8 cellular contexts compared by ENCODE assay signal in genomic region chr9:137304383-137305059, GRCh38. TPM values are rescaled to one million over a fixed set of nuclear protein-coding genes. Genes with fewer than 3 reads are reported as not detected.
DNase-seq lines count a peak whose midpoint lies in the region; ATAC-seq and TF ChIP-seq lines count a peak whose summit lies in the region.
"Had no signal": no experiment of that assay in that cellular context is flagged by ENCODE, and none has a peak within 500 bp of the region (broad histone marks: within the 10 kb centered on the region; RNA-seq: fewer than 3 reads in every experiment).

No MANE protein-coding gene starts in this region.

- H3K4me1 ChIP-seq in uterus = peaks cover 0 to 38% of the 10 kb centered on the region in 2 donors

- H3K27me3 ChIP-seq in uterus = peaks cover 11 to 23% of the 10 kb centered on the region in 2 donors

- peak overlapping the region; percentile 70 to 81 for H3K27ac ChIP-seq in uterus

- TF ChIP-seq POLR2A in uterus (IDR thresholded peaks at IDR 0.05) = no peak

- intact Hi-C loops in cardiac septum (cut with DNase I) (no loop called here), left cardiac atrium (cut with DNase I) (loop anchor here in 1 of 2 donors (10.0 kb wide), 2 partner anchors 100 to 220 kb away; no protein-coding TSS in a partner anchor), uterus (cut with DNase I; ENCODE audit: low total_unique reads) (loop anchor here (10.0 kb wide), 1 partner anchor 110 kb away; no protein-coding TSS in a partner anchor)

- no peak overlapping the region for H3K4me3 ChIP-seq in uterus

- DNase-seq in cardiac septum (ENCODE audit: low spot score) = peak; percentile 62
- no peak for DNase-seq in left cardiac atrium
- peak; percentile 64 for DNase-seq in islet precursor cell
- DNase-seq in uterus = peak in 1 of 2 donors; percentile 15
- no peak for DNase-seq in pons (ENCODE audit: low spot score)
- DNase-seq: RPMI8226 had no signal

- ATAC-seq in left cardiac atrium (no peak), GM19324 (IDR thresholded peaks at IDR 0.05; ENCODE audit: low FRiP score, unreplicated experiment) (no peak)

- no peak for TF ChIP-seq CTCF in uterus (IDR thresholded peaks at IDR 0.05)

- H3K36me3 ChIP-seq in uterus = no peaks in the 10 kb centered on the region

- H3K9me3 ChIP-seq in uterus = no peaks in the 10 kb centered on the region

RNA-seq across cellular contexts. Expression of gene NRARP, which starts 2.5 kb away (rescaled TPM):
- total RNA-seq in cardiac septum (11.7 TPM), left cardiac atrium (10 to 100 TPM in 1 of 2 donors, 1 to 10 TPM in 1; 4.9 to 11.5 TPM), uterus (10 to 100 TPM in 2 of 4 donors, 1 to 10 TPM in 1, under 1 TPM in 1; 0.29 to 16.5 (median 11.4) TPM)

RNA-seq across cellular contexts. Expression of gene TOR4A, which starts 27.0 kb away (rescaled TPM):
- total RNA-seq in cardiac septum (13.9 TPM), left cardiac atrium (1 to 10 TPM; 6.2 to 9.4 TPM), uterus (10 to 100 TPM in 3 of 4 donors, 1 to 10 TPM in 1; 2.6 to 12.7 (median 11.5) TPM)

RNA-seq across cellular contexts. Expression of gene NELFB, which starts 49.4 kb away (rescaled TPM):
- total RNA-seq in cardiac septum (37.2 TPM), left cardiac atrium (10 to 100 TPM; 35.1 to 38.1 TPM), uterus (10 to 100 TPM; 17.1 to 46.5 (median 43.2) TPM)

RNA-seq across cellular contexts. Expression of gene STPG3, which starts 53.4 kb away (rescaled TPM):
- total RNA-seq in cardiac septum = not detected
- total RNA-seq in left cardiac atrium = under 1 TPM in 1 of 2 donors, not detected in 1; 0.59 TPM
- not detected for total RNA-seq in uterus
- total RNA-seq: CD4-positive, alpha-beta T cell had no signal

Comparison
In these comparisons a context has a peak if more than half of its experiments do, and no peak if none do; other contexts are left out.
1. DNase-seq: peak in cardiac septum (single experiment) and islet precursor cell (single experiment); none in left cardiac atrium (single experiment) and pons (single experiment).